ENCODE assay signal across 1 cellular context in the genomic region with DNA sequence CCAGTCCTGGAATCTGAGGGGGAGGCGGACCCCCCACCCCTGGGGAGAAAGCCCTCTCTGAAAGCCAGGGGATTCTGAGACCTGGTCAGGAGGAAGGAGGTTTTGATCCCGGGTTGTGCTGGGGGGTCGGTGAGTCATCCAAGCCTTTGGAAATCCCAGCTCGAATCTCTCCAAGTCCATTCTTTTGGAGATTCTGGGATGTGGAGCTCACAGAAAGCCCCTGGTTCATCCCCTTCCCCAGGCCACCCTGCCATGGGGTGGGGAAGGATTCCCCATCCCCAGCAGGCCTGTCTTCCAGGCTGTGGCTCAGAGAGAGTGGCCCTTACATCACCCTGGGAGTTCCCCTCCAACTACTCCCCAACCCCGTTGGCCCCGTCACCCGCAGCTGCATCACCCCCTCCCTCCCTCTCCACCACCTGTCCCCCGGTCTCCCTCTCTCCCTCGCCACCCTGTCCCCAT.
TF ChIP-seq lines count a peak whose summit lies in the region.

No MANE protein-coding gene starts in this region.

TF ChIP-seq in HEK293, 187 proteins besides CTCF, POLR2A, EP300 and RAD21 (continued from another document):
- TF ChIP-seq, protein P1, sequence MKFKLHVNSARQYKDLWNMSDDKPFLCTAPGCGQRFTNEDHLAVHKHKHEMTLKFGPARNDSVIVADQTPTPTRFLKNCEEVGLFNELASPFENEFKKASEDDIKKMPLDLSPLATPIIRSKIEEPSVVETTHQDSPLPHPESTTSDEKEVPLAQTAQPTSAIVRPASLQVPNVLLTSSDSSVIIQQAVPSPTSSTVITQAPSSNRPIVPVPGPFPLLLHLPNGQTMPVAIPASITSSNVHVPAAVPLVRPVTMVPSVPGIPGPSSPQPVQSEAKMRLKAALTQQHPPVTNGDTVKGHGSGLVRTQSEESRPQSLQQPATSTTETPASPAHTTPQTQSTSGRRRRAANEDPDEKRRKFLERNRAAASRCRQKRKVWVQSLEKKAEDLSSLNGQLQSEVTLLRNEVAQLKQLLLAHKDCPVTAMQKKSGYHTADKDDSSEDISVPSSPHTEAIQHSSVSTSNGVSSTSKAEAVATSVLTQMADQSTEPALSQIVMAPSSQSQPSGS (tag by site-specific recombination; IDR thresholded peaks at IDR 0.05; ENCODE audit: low read depth), result no peak
- TF ChIP-seq YY2 (tag by site-specific recombination; IDR thresholded peaks at IDR 0.05), result no peak
- no peak for TF ChIP-seq ZNF48 (tag by site-specific recombination; IDR thresholded peaks at IDR 0.05)
- TF ChIP-seq HOXC10 (CRISPR knock-in tag; IDR thresholded peaks at IDR 0.05), result no peak
TF ChIP-seq in HEK293: peak in this region for 5.
